18 cellular contexts compared by ENCODE assay signal in the genomic region with DNA sequence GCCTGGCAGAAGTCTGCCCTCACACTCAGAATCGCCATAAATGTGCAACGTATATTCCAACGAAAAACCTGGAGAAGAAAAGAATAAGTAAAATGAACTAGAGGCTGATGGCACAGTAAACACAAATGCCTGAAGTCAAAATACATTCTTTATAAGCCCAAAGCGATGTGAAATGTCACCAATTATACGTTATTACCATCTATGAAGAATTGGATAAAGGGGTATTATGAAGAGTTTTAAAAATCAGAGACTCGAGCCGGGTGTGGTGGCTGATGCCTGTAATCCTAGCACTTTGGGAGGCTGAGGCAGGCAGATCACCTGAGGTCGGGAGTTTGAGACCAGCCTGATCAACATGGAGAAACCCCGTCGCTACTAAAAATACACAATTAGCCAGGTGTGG. TPM values are rescaled to one million over a fixed set of nuclear protein-coding genes. Genes with fewer than 3 reads are reported as not detected.
DNase-seq lines count a peak whose midpoint lies in the region; ATAC-seq and TF ChIP-seq lines count a peak whose summit lies in the region.
"Had no signal": no experiment of that assay in that cellular context is flagged by ENCODE, and none has a peak within 500 bp of the region (broad histone marks: within the 10 kb centered on the region; RNA-seq: fewer than 3 reads in every experiment).

No MANE protein-coding gene starts in this region.

- peaks cover 55% of the 10 kb centered on the region for H3K4me1 Mint-ChIP-seq in activated CD4-positive, alpha-beta memory T cell treated with anti-CD3 and anti-CD28 coated beads for 36 hours (ENCODE audit: low read depth)
- H3K4me1 Mint-ChIP-seq in activated CD4-positive, alpha-beta memory T cell treated with anti-CD3 and anti-CD28 coated beads, Interleukin-2, amount 10 ng/mL, durations not matched to agents 7 days and 5 days, result peaks cover 62% of the 10 kb centered on the region
- H3K4me1 Mint-ChIP-seq in CD8-positive, alpha-beta memory T cell, result peaks cover 58 to 84% (median 81%) of the 10 kb centered on the region in 3 donors
- peaks cover 51% of the 10 kb centered on the region for H3K4me1 Mint-ChIP-seq in activated naive CD8-positive, alpha-beta T cell treated with anti-CD3 and anti-CD28 coated beads, Interleukin-2, amount 10 ng/mL, durations not matched to agents 7 days and 5 days
- peaks cover 46 to 57% of the 10 kb centered on the region in 2 donors for H3K4me1 Mint-ChIP-seq in natural killer cell treated with Interleukin-12 subunit alpha and Interleukin-12 subunit beta and Interleukin-15 and Interleukin-18, amount 100 ng/mL, for 72 hours (ENCODE audit: low read depth in 2 of 2)

- DNase-seq in activated CD4-positive, alpha-beta memory T cell treated with anti-CD3 and anti-CD28 coated beads for 36 hours, result no peak
- no peak for DNase-seq in activated CD4-positive, alpha-beta memory T cell treated with anti-CD3 and anti-CD28 coated beads, Interleukin-2, amount 10 ng/mL, durations not matched to agents 7 days and 5 days
- DNase-seq in CD8-positive, alpha-beta memory T cell, result no peak
- DNase-seq in activated naive CD8-positive, alpha-beta T cell treated with anti-CD3 and anti-CD28 coated beads, Interleukin-2, amount 10 ng/mL, durations not matched to agents 7 days and 5 days, result no peak
- no peak for DNase-seq in natural killer cell treated with Interleukin-12 subunit alpha and Interleukin-12 subunit beta and Interleukin-15 and Interleukin-18, amount 100 ng/mL, for 72 hours (ENCODE audit: low spot score)
- DNase-seq in GM13976 (ENCODE audit: low spot score), result no peak
- DNase-seq in GM03348 (ENCODE audit: low spot score), result no peak
- no peak for DNase-seq in NCI-H748 (lab: John Stamatoyannopoulos, UW; ENCODE audit: unreplicated experiment)
- DNase-seq: 8988T, COR-L47, DMS153, EL, H9, NCI-H146, NCI-H2081, NCI-H774, PC-3, SJCRH30 had no signal

- H3K27ac ChIP-seq in CD8-positive, alpha-beta memory T cell (ENCODE audit: low read depth, low read length), result no peak overlapping the region
- H3K27ac ChIP-seq: SJCRH30 had no signal

- H3K27ac Mint-ChIP-seq in activated CD4-positive, alpha-beta memory T cell treated with anti-CD3 and anti-CD28 coated beads for 36 hours, result peak overlapping the region; percentile 33
- H3K27ac Mint-ChIP-seq in activated CD4-positive, alpha-beta memory T cell treated with anti-CD3 and anti-CD28 coated beads, Interleukin-2, amount 10 ng/mL, durations not matched to agents 7 days and 5 days, result no peak overlapping the region
- peak overlapping the region; percentile 41 to 89 (median 77) for H3K27ac Mint-ChIP-seq in CD8-positive, alpha-beta memory T cell
- H3K27ac Mint-ChIP-seq in activated naive CD8-positive, alpha-beta T cell treated with anti-CD3 and anti-CD28 coated beads, Interleukin-2, amount 10 ng/mL, durations not matched to agents 7 days and 5 days, result peak overlapping the region; percentile 38
- peak overlapping the region; percentile 20 to 40 for H3K27ac Mint-ChIP-seq in natural killer cell treated with Interleukin-12 subunit alpha and Interleukin-12 subunit beta and Interleukin-15 and Interleukin-18, amount 100 ng/mL, for 72 hours

- in situ Hi-C loops in GM13976 (cut with MboI; ENCODE audit: low sequenced_read_pairs, unreplicated experiment), result no loop called here

- peaks cover 61% of the 10 kb centered on the region for H3K4me1 ChIP-seq in CD8-positive, alpha-beta memory T cell (ENCODE audit: insufficient read depth, low read length)

- no peak overlapping the region for H3K4me3 ChIP-seq in CD8-positive, alpha-beta memory T cell (ENCODE audit: low read length)
- H3K4me3 ChIP-seq: SJCRH30 had no signal

- no peaks in the 10 kb centered on the region for H3K9me3 Mint-ChIP-seq in activated CD4-positive, alpha-beta memory T cell treated with anti-CD3 and anti-CD28 coated beads for 36 hours
- H3K9me3 Mint-ChIP-seq in activated CD4-positive, alpha-beta memory T cell treated with anti-CD3 and anti-CD28 coated beads, Interleukin-2, amount 10 ng/mL, durations not matched to agents 7 days and 5 days, result no peaks in the 10 kb centered on the region
- no peaks in the 10 kb centered on the region for H3K9me3 Mint-ChIP-seq in CD8-positive, alpha-beta memory T cell
- no peaks in the 10 kb centered on the region for H3K9me3 Mint-ChIP-seq in activated naive CD8-positive, alpha-beta T cell treated with anti-CD3 and anti-CD28 coated beads, Interleukin-2, amount 10 ng/mL, durations not matched to agents 7 days and 5 days
- no peaks in the 10 kb centered on the region for H3K9me3 Mint-ChIP-seq in natural killer cell treated with Interleukin-12 subunit alpha and Interleukin-12 subunit beta and Interleukin-15 and Interleukin-18, amount 100 ng/mL, for 72 hours

- intact Hi-C loops in activated CD4-positive, alpha-beta memory T cell treated with anti-CD3 and anti-CD28 coated beads for 36 hours (cut with micrococcal nuclease), result no loop called here

- no peak for TF ChIP-seq CTCF in GM13976 (IDR thresholded peaks at IDR 0.05; ENCODE audit: borderline replicate concordance, control extremely low read depth, extremely low read depth, insufficient read depth, missing control alignments)

- H3K36me3 Mint-ChIP-seq in activated CD4-positive, alpha-beta memory T cell treated with anti-CD3 and anti-CD28 coated beads for 36 hours, result peaks cover 42% of the 10 kb centered on the region
- peaks cover 69% of the 10 kb centered on the region for H3K36me3 Mint-ChIP-seq in activated CD4-positive, alpha-beta memory T cell treated with anti-CD3 and anti-CD28 coated beads, Interleukin-2, amount 10 ng/mL, durations not matched to agents 7 days and 5 days (ENCODE audit: low read depth)
- peaks cover 5 to 58% (median 14%) of the 10 kb centered on the region in 3 donors for H3K36me3 Mint-ChIP-seq in CD8-positive, alpha-beta memory T cell
- H3K36me3 Mint-ChIP-seq in activated naive CD8-positive, alpha-beta T cell treated with anti-CD3 and anti-CD28 coated beads, Interleukin-2, amount 10 ng/mL, durations not matched to agents 7 days and 5 days, result peaks cover 42% of the 10 kb centered on the region
- peaks cover 29% of the 10 kb centered on the region for H3K36me3 Mint-ChIP-seq in natural killer cell treated with Interleukin-12 subunit alpha and Interleukin-12 subunit beta and Interleukin-15 and Interleukin-18, amount 100 ng/mL, for 72 hours

- POLR2A ChIA-PET in activated CD4-positive, alpha-beta memory T cell treated with anti-CD3 and anti-CD28 coated beads for 36 hours (lab: Charles Lee), result no interaction called here
- POLR2A ChIA-PET in activated CD4-positive, alpha-beta memory T cell treated with anti-CD3 and anti-CD28 coated beads, Interleukin-2, amount 10 ng/mL, durations not matched to agents 7 days and 5 days (lab: Charles Lee), result interaction anchor here (0.7 kb wide), 1 partner anchor 93 kb away, joined by 4 read pairs; no protein-coding TSS in a partner anchor
- POLR2A ChIA-PET in CD8-positive, alpha-beta memory T cell (lab: Charles Lee), result interaction anchor here (0.7 kb wide), 2 partner anchors 14 to 160 kb away, joined by 5 to 16 read pairs; no protein-coding TSS in a partner anchor
- POLR2A ChIA-PET in activated naive CD8-positive, alpha-beta T cell treated with anti-CD3 and anti-CD28 coated beads, Interleukin-2, amount 10 ng/mL, durations not matched to agents 7 days and 5 days (lab: Charles Lee), result interaction anchor here (0.7 kb wide), 1 partner anchor 14 kb away, joined by 6 read pairs; no protein-coding TSS in a partner anchor

- H3K36me3 ChIP-seq in CD8-positive, alpha-beta memory T cell (ENCODE audit: insufficient read depth, low read length), result peaks cover 25% of the 10 kb centered on the region

- no peaks in the 10 kb centered on the region for H3K9me3 ChIP-seq in CD8-positive, alpha-beta memory T cell (ENCODE audit: low read length)
- H3K9me3 ChIP-seq: SJCRH30 had no signal

- no peaks in the 10 kb centered on the region for H3K27me3 Mint-ChIP-seq in activated CD4-positive, alpha-beta memory T cell treated with anti-CD3 and anti-CD28 coated beads for 36 hours
- no peaks in the 10 kb centered on the region for H3K27me3 Mint-ChIP-seq in activated CD4-positive, alpha-beta memory T cell treated with anti-CD3 and anti-CD28 coated beads, Interleukin-2, amount 10 ng/mL, durations not matched to agents 7 days and 5 days
- H3K27me3 Mint-ChIP-seq in CD8-positive, alpha-beta memory T cell, result no peaks in the 10 kb centered on the region
- no peaks in the 10 kb centered on the region for H3K27me3 Mint-ChIP-seq in activated naive CD8-positive, alpha-beta T cell treated with anti-CD3 and anti-CD28 coated beads, Interleukin-2, amount 10 ng/mL, durations not matched to agents 7 days and 5 days
- H3K27me3 Mint-ChIP-seq in natural killer cell treated with Interleukin-12 subunit alpha and Interleukin-12 subunit beta and Interleukin-15 and Interleukin-18, amount 100 ng/mL, for 72 hours, result no peaks in the 10 kb centered on the region

- no peak overlapping the region for H3K4me3 Mint-ChIP-seq in activated CD4-positive, alpha-beta memory T cell treated with anti-CD3 and anti-CD28 coated beads for 36 hours
- H3K4me3 Mint-ChIP-seq in activated CD4-positive, alpha-beta memory T cell treated with anti-CD3 and anti-CD28 coated beads, Interleukin-2, amount 10 ng/mL, durations not matched to agents 7 days and 5 days, result no peak overlapping the region
- H3K4me3 Mint-ChIP-seq in CD8-positive, alpha-beta memory T cell, result peak overlapping the region; percentile 2 to 68 (median 36)
- H3K4me3 Mint-ChIP-seq in activated naive CD8-positive, alpha-beta T cell treated with anti-CD3 and anti-CD28 coated beads, Interleukin-2, amount 10 ng/mL, durations not matched to agents 7 days and 5 days, result no peak overlapping the region
- H3K4me3 Mint-ChIP-seq in natural killer cell treated with Interleukin-12 subunit alpha and Interleukin-12 subunit beta and Interleukin-15 and Interleukin-18, amount 100 ng/mL, for 72 hours, result peak overlapping the region; percentile 38
- H3K4me3 Mint-ChIP-seq: H9 had no signal

- ATAC-seq in activated naive CD8-positive, alpha-beta T cell treated with anti-CD3 and anti-CD28 coated beads, Interleukin-2, amount 10 ng/mL, durations not matched to agents 7 days and 5 days (ENCODE audit: low read depth), result no peak
- no peak for ATAC-seq in natural killer cell treated with Interleukin-12 subunit alpha and Interleukin-12 subunit beta and Interleukin-15 and Interleukin-18, amount 100 ng/mL, for 72 hours
- ATAC-seq: PC-3 had no signal

- CTCF ChIA-PET in activated CD4-positive, alpha-beta memory T cell treated with anti-CD3 and anti-CD28 coated beads for 36 hours (lab: Charles Lee), result interaction anchor here (0.6 kb wide), 1 partner anchor 33 kb away, joined by 3 read pairs; no protein-coding TSS in a partner anchor
- CTCF ChIA-PET in activated CD4-positive, alpha-beta memory T cell treated with anti-CD3 and anti-CD28 coated beads, Interleukin-2, amount 10 ng/mL, durations not matched to agents 7 days and 5 days (lab: Charles Lee), result no interaction called here
- CTCF ChIA-PET in CD8-positive, alpha-beta memory T cell (lab: Charles Lee), result no interaction called here

- no peaks in the 10 kb centered on the region for H3K27me3 ChIP-seq in CD8-positive, alpha-beta memory T cell (ENCODE audit: insufficient read depth, low read length, poor library complexity, severe bottlenecking)
- H3K27me3 ChIP-seq: SJCRH30 had no signal

RNA-seq across cellular contexts. Expression of a gene that starts 18.6 kb away (rescaled TPM):
- 100 to 1,000 TPM; 275 to 285 TPM for total RNA-seq in activated CD4-positive, alpha-beta memory T cell treated with anti-CD3 and anti-CD28 coated beads for 36 hours
- 100 to 1,000 TPM; 337 to 349 TPM for total RNA-seq in activated CD4-positive, alpha-beta memory T cell treated with anti-CD3 and anti-CD28 coated beads, Interleukin-2, amount 10 ng/mL, durations not matched to agents 7 days and 5 days
- total RNA-seq in CD8-positive, alpha-beta memory T cell, result 100 to 1,000 TPM; 339 to 368 TPM
- polyA plus RNA-seq in CD8-positive, alpha-beta memory T cell, result 598 TPM
- total RNA-seq in activated naive CD8-positive, alpha-beta T cell treated with anti-CD3 and anti-CD28 coated beads, Interleukin-2, amount 10 ng/mL, durations not matched to agents 7 days and 5 days, result 100 to 1,000 TPM; 356 to 363 TPM
- total RNA-seq in natural killer cell treated with Interleukin-12 subunit alpha and Interleukin-12 subunit beta and Interleukin-15 and Interleukin-18, amount 100 ng/mL, for 72 hours, result 100 to 1,000 TPM; 409 to 770 TPM

Comparison
In these comparisons a context has a peak if more than half of its experiments do, and no peak if none do; other contexts are left out.
1. H3K4me3 Mint-ChIP-seq: peak in CD8-positive, alpha-beta memory T cell (7 of 7) and natural killer cell treated with Interleukin-12 subunit alpha and Interleukin-12 subunit beta and Interleukin-15 and Interleukin-18, amount 100 ng/mL, for 72 hours (single experiment); none in activated CD4-positive, alpha-beta memory T cell treated with anti-CD3 and anti-CD28 coated beads for 36 hours (single experiment), activated CD4-positive, alpha-beta memory T cell treated with anti-CD3 and anti-CD28 coated beads, Interleukin-2, amount 10 ng/mL, durations not matched to agents 7 days and 5 days (single experiment) and activated naive CD8-positive, alpha-beta T cell treated with anti-CD3 and anti-CD28 coated beads, Interleukin-2, amount 10 ng/mL, durations not matched to agents 7 days and 5 days (single experiment).